Comparison of ENCODE assay signal across 9 cellular contexts in the genomic region with DNA sequence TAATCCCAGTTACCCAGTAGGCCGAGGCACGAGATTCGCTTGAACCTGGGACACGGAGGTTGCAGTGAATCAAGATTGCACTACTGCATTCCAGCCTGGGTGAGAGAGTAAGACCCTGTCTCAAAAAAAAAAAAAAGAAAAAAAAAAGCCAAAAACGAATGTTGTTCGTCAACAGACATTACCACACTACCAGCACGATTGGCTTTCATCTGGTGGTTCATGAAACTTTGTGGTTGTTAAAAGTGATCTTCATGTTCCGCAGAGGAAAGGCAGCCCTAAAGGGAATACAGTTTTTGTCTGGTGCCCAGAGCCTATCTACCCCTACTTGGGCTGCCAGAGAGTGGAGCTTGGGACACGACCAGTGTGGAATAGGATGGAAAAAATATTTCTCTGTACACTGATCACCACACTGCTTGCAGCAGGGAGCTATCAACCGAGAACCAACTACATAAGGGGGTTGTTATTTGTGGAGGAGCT. TPM values are rescaled to one million over a fixed set of nuclear protein-coding genes. Genes with fewer than 3 reads are reported as not detected.
A peak's percentile ranks its signal among the peaks of the same experiment; 100 is the strongest.
DNase-seq lines count a peak whose midpoint lies in the region; ATAC-seq and TF ChIP-seq lines count a peak whose summit lies in the region.
"Had no signal": no experiment of that assay in that cellular context is flagged by ENCODE, and none has a peak within 500 bp of the region (broad histone marks: within the 10 kb centered on the region; RNA-seq: fewer than 3 reads in every experiment).

No MANE protein-coding gene starts in this region.

- H3K9ac ChIP-seq in colonic mucosa (ENCODE audit: low read depth in 2 of 2, low read length in 2 of 2): no peak overlapping the region

- peak overlapping the region; percentile 82 to 94 (median 86) for H3K4me3 Mint-ChIP-seq in CD4-positive, alpha-beta memory T cell

- peak overlapping the region; percentile 96 to 100 (median 99) for H3K27ac Mint-ChIP-seq in CD4-positive, alpha-beta memory T cell

- H3K9me3 Mint-ChIP-seq in CD4-positive, alpha-beta memory T cell: peaks cover 0 to 8% (median 0%) of the 10 kb centered on the region in 8 donors

- intact Hi-C loops in CD4-positive, alpha-beta memory T cell (cut with micrococcal nuclease): loop anchor here (1.0 to 10.0 kb wide), 5 partner anchors 196 to 1079 kb away; a partner anchor contains a TSS
- intact Hi-C loops in colonic mucosa (cut with DNase I): no loop called here

- H3K4me1 Mint-ChIP-seq in CD4-positive, alpha-beta memory T cell: peaks cover 74 to 100% (median 91%) of the 10 kb centered on the region in 4 donors

- CTCF ChIA-PET in CD4-positive, alpha-beta memory T cell (lab: Charles Lee; ENCODE audit: partially characterized antibody): interaction anchor here (1.2 to 4.3 kb wide), 4 partner anchors 13 to 246 kb away, joined by 3 to 18 read pairs (median 9); a partner anchor contains a TSS

- no peaks in the 10 kb centered on the region for H3K27me3 Mint-ChIP-seq in CD4-positive, alpha-beta memory T cell

- no peak for TF ChIP-seq CTCF in colonic mucosa (IDR thresholded peaks at IDR 0.05)
- TF ChIP-seq CTCF in WERI-Rb-1 (IDR thresholded peaks at IDR 0.05; ENCODE audit: low read depth, low read length): no peak

- POLR2A ChIA-PET in CD4-positive, alpha-beta memory T cell (lab: Charles Lee; ENCODE audit: partially characterized antibody): interaction anchor here (0.6 to 13.9 kb wide), 27 partner anchors 7 to 259 kb away, joined by 3 to 599 read pairs (median 4); a partner anchor contains a TSS

- no peaks in the 10 kb centered on the region for H3K9me3 ChIP-seq in CD4-positive, alpha-beta memory T cell (ENCODE audit: control insufficient read depth in 1 of 2, low read length in 2 of 2)
- no peaks in the 10 kb centered on the region for H3K9me3 ChIP-seq in colonic mucosa
- H3K9me3 ChIP-seq in WERI-Rb-1 (ENCODE audit: severe bottlenecking): no peaks in the 10 kb centered on the region

- peak overlapping the region; percentile 95 for H3K27ac ChIP-seq in CD4-positive, alpha-beta memory T cell (ENCODE audit: low read depth, low read length)
- H3K27ac ChIP-seq in colonic mucosa: peak overlapping the region; percentile 16
- no peak overlapping the region for H3K27ac ChIP-seq in WERI-Rb-1
- H3K27ac ChIP-seq in substantia nigra (ENCODE audit: low read depth, low read length, poor library complexity, severe bottlenecking): no peak overlapping the region

- peak; percentile 10 for ATAC-seq in GM21529 (IDR thresholded peaks at IDR 0.05; ENCODE audit: unreplicated experiment)

- peaks cover 98% of the 10 kb centered on the region for H3K4me1 ChIP-seq in CD4-positive, alpha-beta memory T cell (ENCODE audit: insufficient read depth, low read length)
- H3K4me1 ChIP-seq in colonic mucosa: no peaks in the 10 kb centered on the region

- peak overlapping the region; percentile 43 to 51 for H3K4me3 ChIP-seq in CD4-positive, alpha-beta memory T cell (ENCODE audit: low read length in 2 of 2)
- H3K4me3 ChIP-seq in colonic mucosa (no peak overlapping the region), WERI-Rb-1 (ENCODE audit: low read depth, low read length) (no peak overlapping the region)

- peak; percentile 84 to 90 (median 85) for DNase-seq in CD4-positive, alpha-beta memory T cell
- DNase-seq in NOMO-1 (lab: John Stamatoyannopoulos, UW; ENCODE audit: unreplicated experiment in 2 of 2): peak; percentile 39 to 65
- DNase-seq in colonic mucosa: no peak
- DNase-seq in WERI-Rb-1: no peak
- DNase-seq in substantia nigra (lab: John Stamatoyannopoulos, UW): no peak
- no peak for DNase-seq in NCI-H146 (lab: John Stamatoyannopoulos, UW)
- no peak for DNase-seq in stimulated activated CD4-positive, alpha-beta T cell treated with anti-CD3 and anti-CD28 coated beads, Interleukin-1b, Interleukin-23, amount 100 ng/mL, for 48 hours
- DNase-seq: NCI-H187 had no signal

- peaks cover 0 to 11% of the 10 kb centered on the region in 2 donors for H3K36me3 Mint-ChIP-seq in CD4-positive, alpha-beta memory T cell

- no peaks in the 10 kb centered on the region for H3K27me3 ChIP-seq in CD4-positive, alpha-beta memory T cell (ENCODE audit: insufficient read depth, low read length)
- H3K27me3 ChIP-seq in colonic mucosa: no peaks in the 10 kb centered on the region
- no peaks in the 10 kb centered on the region for H3K27me3 ChIP-seq in WERI-Rb-1 (ENCODE audit: insufficient read depth, low read depth, severe bottlenecking)

- H3K36me3 ChIP-seq in CD4-positive, alpha-beta memory T cell (ENCODE audit: insufficient read depth, low read length): no peaks in the 10 kb centered on the region
- H3K36me3 ChIP-seq in colonic mucosa: no peaks in the 10 kb centered on the region
- H3K36me3 ChIP-seq in WERI-Rb-1: no peaks in the 10 kb centered on the region

RNA-seq across cellular contexts. Expression of a gene that starts 13.6 kb away (rescaled TPM):
- 100 to 1,000 TPM; 306 to 308 TPM for total RNA-seq in CD4-positive, alpha-beta memory T cell
- polyA plus RNA-seq in CD4-positive, alpha-beta memory T cell: 1,000 to 10,000 TPM in 1 of 2 donors, 100 to 1,000 TPM in 1; 368 to 1,556 TPM
- total RNA-seq in colonic mucosa: 10 to 100 TPM in 1 of 2 donors, 1 to 10 TPM in 1; 3.6 to 10.5 TPM

Comparison
In these comparisons a context has a peak if more than half of its experiments do, and no peak if none do; other contexts are left out.
1. DNase-seq: peak in CD4-positive, alpha-beta memory T cell (5 of 5) and NOMO-1 (2 of 2); none in colonic mucosa (single experiment), WERI-Rb-1 (single experiment), substantia nigra (0 of 49), NCI-H146 (single experiment) and stimulated activated CD4-positive, alpha-beta T cell treated with anti-CD3 and anti-CD28 coated beads, Interleukin-1b, Interleukin-23, amount 100 ng/mL, for 48 hours (single experiment).
2. H3K27ac ChIP-seq: peak in CD4-positive, alpha-beta memory T cell (single experiment) and colonic mucosa (single experiment); none in WERI-Rb-1 (single experiment) and substantia nigra (single experiment).
3. H3K4me3 ChIP-seq: peak in CD4-positive, alpha-beta memory T cell (2 of 2); none in colonic mucosa (single experiment) and WERI-Rb-1 (single experiment).
4. RNA of a gene that starts 13.6 kb away (total RNA-seq): 306 to 308 TPM in CD4-positive, alpha-beta memory T cell; 3.6 to 10.5 TPM in colonic mucosa; every median in the first group is over 10 times any median in the second.